8 cellular contexts compared by ENCODE assay signal in genomic region chr1:116504308-116505156, GRCh38.
A peak's percentile ranks its signal among the peaks of the same experiment; 100 is the strongest.
DNase-seq lines count a peak whose midpoint lies in the region; ATAC-seq and TF ChIP-seq lines count a peak whose summit lies in the region.

No MANE protein-coding gene starts in this region.

- TF ChIP-seq CTCF in RWPE1 (conservative IDR thresholded peaks at IDR 0.05; ENCODE audit: low read depth) (no peak), right atrium auricular region (IDR thresholded peaks at IDR 0.05) (no peak)

- H3K36me3 ChIP-seq in right atrium auricular region, result no peaks in the 10 kb centered on the region

- DNase-seq in RWPE1 (ENCODE audit: low spot score) (peak; percentile 55), right atrium auricular region (ENCODE audit: low spot score) (peak; percentile 80), SHP77 (lab: John Stamatoyannopoulos, UW) (no peak), SK-N-DZ (ENCODE audit: low spot score) (no peak)
- peak; percentile 78 for DNase-seq in activated gamma-delta T cell treated with anti-CD3 and anti-CD28 coated beads, Interleukin-2, amount 50 U/mL, for 16 hours (ENCODE audit: low read depth)
- peak; percentile 57 to 88 for DNase-seq in stimulated activated CD4-positive, alpha-beta T cell treated with anti-CD3 and anti-CD28 coated beads, Interleukin-4, amount 100 ng/mL, for 4 hours

- H3K4me1 ChIP-seq in right atrium auricular region, result peaks cover 0 to 24% of the 10 kb centered on the region in 2 donors

- peak; percentile 85 for ATAC-seq in GM18868 (IDR thresholded peaks at IDR 0.05; ENCODE audit: unreplicated experiment)
- ATAC-seq in HG03045 (IDR thresholded peaks at IDR 0.05; ENCODE audit: unreplicated experiment), result peak; percentile 88

- CTCF ChIA-PET in RWPE1 (lab: Yijun Ruan, JAX), result interaction anchor here (0.6 to 1.0 kb wide), 3 partner anchors 12 to 733 kb away, joined by 3 read pairs; no protein-coding TSS in a partner anchor

- H3K27me3 ChIP-seq in right atrium auricular region, result no peaks in the 10 kb centered on the region

- POLR2A ChIA-PET in RWPE1 (lab: Yijun Ruan, JAX; ENCODE audit: low non-redundant PET), result interaction anchor here (0.6 kb wide), 1 partner anchor 64 kb away, joined by 5 read pairs; no protein-coding TSS in a partner anchor

- H3K9me3 ChIP-seq in right atrium auricular region, result no peaks in the 10 kb centered on the region

- H3K27ac ChIP-seq in RWPE1, result peak overlapping the region; percentile 75
- peak overlapping the region; percentile 38 to 41 for H3K27ac ChIP-seq in right atrium auricular region

- no peak overlapping the region for H3K4me3 ChIP-seq in right atrium auricular region

Comparison
In these comparisons a context has a peak if more than half of its experiments do, and no peak if none do; other contexts are left out.
1. DNase-seq: peak in RWPE1 (single experiment), activated gamma-delta T cell treated with anti-CD3 and anti-CD28 coated beads, Interleukin-2, amount 50 U/mL, for 16 hours (single experiment), right atrium auricular region (single experiment) and stimulated activated CD4-positive, alpha-beta T cell treated with anti-CD3 and anti-CD28 coated beads, Interleukin-4, amount 100 ng/mL, for 4 hours (2 of 2); none in SHP77 (0 of 2) and SK-N-DZ (single experiment).